1 cellular context compared by ENCODE assay signal in the genomic region with DNA sequence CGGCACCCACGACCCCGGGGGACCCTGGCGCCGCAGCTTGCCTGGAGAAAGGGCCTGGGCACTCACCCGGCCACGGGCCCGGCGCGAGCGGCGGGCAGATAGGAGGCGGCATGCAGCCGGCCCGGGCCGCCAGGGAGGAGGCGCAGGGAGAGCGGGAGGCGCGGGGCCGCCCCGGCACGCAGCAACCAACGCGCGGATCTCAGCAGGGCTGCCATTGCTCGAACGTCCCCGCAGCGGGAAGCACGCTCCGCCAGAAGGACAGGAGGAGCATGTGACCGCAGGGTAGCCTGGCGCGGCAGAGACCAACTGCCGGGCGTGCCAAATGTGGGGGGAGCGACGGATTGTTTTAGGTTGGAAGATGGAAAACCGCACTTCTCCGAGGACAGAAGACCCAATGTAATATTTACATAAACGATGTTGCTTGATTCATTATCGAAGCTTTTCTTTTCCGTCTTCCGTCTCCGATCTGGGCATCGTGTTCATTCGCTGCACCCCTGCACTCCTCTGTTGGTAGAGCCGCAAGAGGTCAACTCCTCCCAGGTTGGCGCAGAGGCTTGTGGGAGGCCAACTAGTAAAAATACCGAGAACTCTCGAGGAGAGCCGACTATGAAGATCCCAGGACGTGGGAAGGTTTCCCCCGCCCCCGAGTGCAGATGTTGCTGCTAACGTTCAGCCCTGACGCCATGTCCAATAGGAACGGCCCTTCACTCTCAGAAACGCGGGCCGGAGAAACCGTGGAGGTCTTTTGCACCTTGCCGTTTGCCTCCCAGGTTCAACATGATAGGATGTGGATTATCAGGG.
TF ChIP-seq lines count a peak whose summit lies in the region.

A gene (minus strand): TSS at position 257 of the 801 bp plus-strand sequence. CDS start 42 bp downstream, at position 215.

TF ChIP-seq in WTC11, 78 proteins besides CTCF, POLR2A, EP300 and RAD21 (continued from another document):
- TF ChIP-seq, protein P1, sequence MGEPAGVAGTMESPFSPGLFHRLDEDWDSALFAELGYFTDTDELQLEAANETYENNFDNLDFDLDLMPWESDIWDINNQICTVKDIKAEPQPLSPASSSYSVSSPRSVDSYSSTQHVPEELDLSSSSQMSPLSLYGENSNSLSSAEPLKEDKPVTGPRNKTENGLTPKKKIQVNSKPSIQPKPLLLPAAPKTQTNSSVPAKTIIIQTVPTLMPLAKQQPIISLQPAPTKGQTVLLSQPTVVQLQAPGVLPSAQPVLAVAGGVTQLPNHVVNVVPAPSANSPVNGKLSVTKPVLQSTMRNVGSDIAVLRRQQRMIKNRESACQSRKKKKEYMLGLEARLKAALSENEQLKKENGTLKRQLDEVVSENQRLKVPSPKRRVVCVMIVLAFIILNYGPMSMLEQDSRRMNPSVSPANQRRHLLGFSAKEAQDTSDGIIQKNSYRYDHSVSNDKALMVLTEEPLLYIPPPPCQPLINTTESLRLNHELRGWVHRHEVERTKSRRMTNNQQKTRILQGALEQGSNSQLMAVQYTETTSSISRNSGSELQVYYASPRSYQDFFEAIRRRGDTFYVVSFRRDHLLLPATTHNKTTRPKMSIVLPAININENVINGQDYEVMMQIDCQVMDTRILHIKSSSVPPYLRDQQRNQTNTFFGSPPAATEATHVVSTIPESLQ (CRISPR knock-in tag; IDR thresholded peaks at IDR 0.05): no peak
- no peak for TF ChIP-seq MXD4 (CRISPR knock-in tag; IDR thresholded peaks at IDR 0.05; ENCODE audit: borderline replicate concordance)
- TF ChIP-seq, protein P2, sequence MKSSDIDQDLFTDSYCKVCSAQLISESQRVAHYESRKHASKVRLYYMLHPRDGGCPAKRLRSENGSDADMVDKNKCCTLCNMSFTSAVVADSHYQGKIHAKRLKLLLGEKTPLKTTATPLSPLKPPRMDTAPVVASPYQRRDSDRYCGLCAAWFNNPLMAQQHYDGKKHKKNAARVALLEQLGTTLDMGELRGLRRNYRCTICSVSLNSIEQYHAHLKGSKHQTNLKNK (CRISPR knock-in tag; IDR thresholded peaks at IDR 0.05): no peak
- TF ChIP-seq SP1 (CRISPR knock-in tag; conservative IDR thresholded peaks at IDR 0.05): peak; percentile 79
